Comparison of ENCODE assay signal across 8 cellular contexts in genomic region chr7:123748171-123748733, GRCh38. TPM values are rescaled to one million over a fixed set of nuclear protein-coding genes. Genes with fewer than 3 reads are reported as not detected.
DNase-seq lines count a peak whose midpoint lies in the region; ATAC-seq lines count a peak whose summit lies in the region.

No MANE protein-coding gene starts in this region.

- no peak overlapping the region for H2BK12ac ChIP-seq in neuronal stem cell (ENCODE audit: low read length)

- peak overlapping the region; percentile 68 for H3K4me2 ChIP-seq in neuronal stem cell (ENCODE audit: insufficient read depth, low read length, poor library complexity, severe bottlenecking)

- H3K14ac ChIP-seq in neuronal stem cell (ENCODE audit: low read length): peak overlapping the region; percentile 98

- H3K27me3 ChIP-seq in neuronal stem cell (ENCODE audit: control insufficient read depth in 3 of 3, insufficient read depth in 3 of 3, low read depth in 1 of 3, low read length in 3 of 3): no peaks in the 10 kb centered on the region

- H3K9me3 ChIP-seq in neuronal stem cell (replicated peaks in 1 of 2; ENCODE audit: control insufficient read depth in 2 of 2, insufficient read depth in 1 of 2, low read depth in 1 of 2, low read length in 2 of 2): no peaks in the 10 kb centered on the region

- H2AK5ac ChIP-seq in neuronal stem cell (ENCODE audit: low read depth, low read length): peak overlapping the region; percentile 91

- peak overlapping the region; percentile 95 for H2BK5ac ChIP-seq in neuronal stem cell (ENCODE audit: low read length)

- peaks cover 2% of the 10 kb centered on the region for H3K79me1 ChIP-seq in neuronal stem cell (ENCODE audit: low read depth, low read length)

- peak overlapping the region; percentile 30 for H2BK15ac ChIP-seq in neuronal stem cell (ENCODE audit: low read length)

- H3K36me3 ChIP-seq in neuronal stem cell (replicated peaks in 1 of 2; ENCODE audit: control insufficient read depth in 2 of 2, insufficient read depth in 2 of 2, low read length in 2 of 2): peaks cover 0 to 4% of the 10 kb centered on the region in 2 donors

- H3K9ac ChIP-seq in neuronal stem cell (ENCODE audit: low read depth, low read length, poor library complexity): peak overlapping the region; percentile 99

- WGBS in neuronal stem cell (ENCODE audit: extremely low coverage in 2 of 2, insufficient read length in 2 of 2, insufficient replicate concordance in 1 of 2), 2 donors: no CpG with 5 or more reads among the region's 46 CpGs

- peak; percentile 43 for DNase-seq in NCI-H2227 (lab: John Stamatoyannopoulos, UW; ENCODE audit: unreplicated experiment)
- DNase-seq in NCI-H2227 treated with DMSO at 0.1 percent for 48 hours (lab: John Stamatoyannopoulos, UW): no peak
- peak; percentile 19 for DNase-seq in NCI-H1092 (lab: John Stamatoyannopoulos, UW)
- peak; percentile 14 for DNase-seq in activated gamma-delta T cell treated with Interleukin-2 at 50 U/mL for 16 hours
- peak; percentile 64 for DNase-seq in germinal center (ENCODE audit: low spot score)
- DNase-seq in neuronal stem cell (ENCODE audit: low spot score): peak; percentile 27
- DNase-seq in NCI-H2081 treated with DMSO at 0.1 percent for 48 hours (lab: John Stamatoyannopoulos, UW): no peak

- peak overlapping the region; percentile 94 for H2AFZ ChIP-seq in neuronal stem cell (ENCODE audit: low read length)

- H3K4me1 ChIP-seq in neuronal stem cell (ENCODE audit: control insufficient read depth in 2 of 2, insufficient read depth in 1 of 2, low read depth in 1 of 2, low read length in 2 of 2): peaks cover 0 to 9% of the 10 kb centered on the region in 2 donors

- H3K23ac ChIP-seq in neuronal stem cell (ENCODE audit: low read depth, low read length, poor library complexity): peak overlapping the region; percentile 99

- peak overlapping the region; percentile 93 to 99 for H3K4me3 ChIP-seq in neuronal stem cell (ENCODE audit: low read length in 2 of 2)

- H3K4ac ChIP-seq in neuronal stem cell (ENCODE audit: low read length): peak overlapping the region; percentile 78

- no peak overlapping the region for H4K8ac ChIP-seq in neuronal stem cell (ENCODE audit: low read depth, low read length)

- peak overlapping the region; percentile 75 for H2BK120ac ChIP-seq in neuronal stem cell (ENCODE audit: low read depth, low read length)

- ATAC-seq in HG02623 (IDR thresholded peaks at IDR 0.05; ENCODE audit: unreplicated experiment): peak; percentile 4

- H3K18ac ChIP-seq in neuronal stem cell (ENCODE audit: low read length): peak overlapping the region; percentile 96

- H3K27ac ChIP-seq in neuronal stem cell (replicated peaks; ENCODE audit: low read length): peak overlapping the region; percentile 97

- H4K91ac ChIP-seq in neuronal stem cell (ENCODE audit: low read depth, low read length, poor library complexity): no peak overlapping the region

RNA-seq across cellular contexts. Expression of gene WASL, which starts 0.6 kb away (rescaled TPM):
- 27.7 TPM for polyA plus RNA-seq in neuronal stem cell (2013, experiment 1 of 2)
- 28.8 TPM for polyA plus RNA-seq in neuronal stem cell (2013, experiment 2 of 2)

Comparison
In these comparisons a context has a peak if more than half of its experiments do, and no peak if none do; other contexts are left out.
1. DNase-seq: peak in NCI-H2227 (single experiment), NCI-H1092 (single experiment), activated gamma-delta T cell treated with Interleukin-2 at 50 U/mL for 16 hours (single experiment), germinal center (single experiment) and neuronal stem cell (single experiment); none in NCI-H2227 treated with DMSO at 0.1 percent for 48 hours (single experiment) and NCI-H2081 treated with DMSO at 0.1 percent for 48 hours (single experiment).